In the genomic region with DNA sequence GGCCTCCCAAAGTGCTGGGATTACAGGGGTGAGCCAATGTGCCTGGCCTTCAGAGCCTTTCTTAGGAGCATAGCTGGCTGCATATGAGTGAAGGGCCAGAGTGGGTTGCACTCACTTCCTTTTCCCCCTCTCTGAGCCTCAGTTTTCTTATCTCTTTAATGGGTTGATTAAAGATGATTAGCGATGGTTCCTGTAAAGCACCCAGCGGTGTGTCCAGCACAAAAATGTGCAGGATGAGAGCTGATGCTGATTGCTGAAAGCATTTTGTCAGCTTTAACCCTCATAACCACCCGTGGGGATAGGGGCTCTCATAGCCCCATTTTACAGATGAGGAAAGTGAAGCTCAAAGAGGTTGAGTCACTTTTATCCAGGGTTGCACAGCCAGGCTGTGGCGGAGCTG, we compare ENCODE assay signal across 25 cellular contexts. TPM values are rescaled to one million over a fixed set of nuclear protein-coding genes. Genes with fewer than 3 reads are reported as not detected.
"Had no signal": no experiment of that assay in that cellular context is flagged by ENCODE, and none has a peak within 500 bp of the region (broad histone marks: within the 10 kb centered on the region; RNA-seq: fewer than 3 reads in every experiment).

No MANE protein-coding gene starts in this region.

- H3K36me3 Mint-ChIP-seq: natural killer cell had no signal

- H3K27ac Mint-ChIP-seq: dendritic cell treated with granulocyte-macrophage colony-stimulating factor and Interleukin-4, amounts not matched to agents 40 ng/mL and 50 ng/mL, for 4 days; endodermal cell; natural killer cell; stimulated activated naive CD8-positive, alpha-beta T cell treated with anti-CD3 and anti-CD28 coated beads, Interleukin-15, amount 100 ng/mL, for 72 hours had no signal

- H3K4me3 Mint-ChIP-seq: dendritic cell treated with granulocyte-macrophage colony-stimulating factor and Interleukin-4, amounts not matched to agents 40 ng/mL and 50 ng/mL, for 4 days; endodermal cell; natural killer cell; stimulated activated naive CD8-positive, alpha-beta T cell treated with anti-CD3 and anti-CD28 coated beads, Interleukin-15, amount 100 ng/mL, for 72 hours had no signal

- H3K4me1 Mint-ChIP-seq: natural killer cell; stimulated activated naive CD8-positive, alpha-beta T cell treated with anti-CD3 and anti-CD28 coated beads, Interleukin-15, amount 100 ng/mL, for 72 hours had no signal

- ATAC-seq: esophagus mucosa; gastrocnemius medialis; left ventricle myocardium superior; lower lobe of right lung; natural killer cell; sciatic nerve; stimulated activated naive CD8-positive, alpha-beta T cell treated with anti-CD3 and anti-CD28 coated beads, Interleukin-15, amount 100 ng/mL, for 72 hours; upper lobe of right lung had no signal

- H3K4me1 ChIP-seq: gastrocnemius medialis, lower lobe of right lung, pancreas, suprapubic skin, transverse colon, upper lobe of right lung, uterus had no signal

- H3K4me3 ChIP-seq: gastrocnemius medialis, lower lobe of right lung, pancreas, smooth muscle cell, suprapubic skin, transverse colon, upper lobe of right lung, uterus had no signal

- H3K27me3 ChIP-seq: pancreas, uterus had no signal

- H3K9me3 Mint-ChIP-seq: dendritic cell treated with granulocyte-macrophage colony-stimulating factor and Interleukin-4, amounts not matched to agents 40 ng/mL and 50 ng/mL, for 4 days; endodermal cell; natural killer cell; stimulated activated naive CD8-positive, alpha-beta T cell treated with anti-CD3 and anti-CD28 coated beads, Interleukin-15, amount 100 ng/mL, for 72 hours had no signal

- H3K36me3 ChIP-seq: gastrocnemius medialis, lower lobe of right lung, pancreas, suprapubic skin, transverse colon, upper lobe of right lung, uterus had no signal

- H3K9me3 ChIP-seq: gastrocnemius medialis, lower lobe of right lung, pancreas, suprapubic skin, transverse colon, upper lobe of right lung, uterus had no signal

- H3K27ac ChIP-seq: epithelial cell of prostate, gastrocnemius medialis, lower lobe of right lung, pancreas, suprapubic skin, transverse colon, upper lobe of right lung, uterus had no signal

- H3K4me2 ChIP-seq: smooth muscle cell had no signal

- DNase-seq: effector CD8-positive, alpha-beta T cell; endodermal cell; gastrocnemius medialis; head of caudate nucleus; left ventricle myocardium superior; lower lobe of right lung; natural killer cell; occipital lobe; stimulated activated CD4-positive, alpha-beta T cell treated with anti-CD3 and anti-CD28 coated beads, Interleukin-12 subunit alpha, Interleukin-12 subunit beta, amount 100 ng/mL, for 4 hours; stimulated activated CD4-positive, alpha-beta T cell treated with anti-CD3 and anti-CD28 coated beads, Interleukin-1b, Interleukin-23, amount 100 ng/mL, for 48 hours; stimulated activated CD4-positive, alpha-beta T cell treated with anti-CD3 and anti-CD28 coated beads, Interleukin-4, amount 100 ng/mL, for 1 hour; stimulated activated CD8-positive, alpha-beta memory T cell treated with anti-CD3 and anti-CD28 coated beads, Interleukin-4, amount 100 ng/mL, for 48 hours; stimulated activated naive CD4-positive, alpha-beta T cell; stimulated activated naive CD8-positive, alpha-beta T cell treated with anti-CD3 and anti-CD28 coated beads, Interleukin-15, amount 100 ng/mL, for 72 hours; transverse colon; upper lobe of right lung; uterus had no signal

RNA-seq across cellular contexts. Expression of gene CACNA1I, which starts 5.5 kb away (rescaled TPM):
- total RNA-seq: gastrocnemius medialis, glomerular endothelial cell, left ventricle myocardium superior, smooth muscle cell had no signal
